ENCODE assay signal across 15 cellular contexts in the genomic region with DNA sequence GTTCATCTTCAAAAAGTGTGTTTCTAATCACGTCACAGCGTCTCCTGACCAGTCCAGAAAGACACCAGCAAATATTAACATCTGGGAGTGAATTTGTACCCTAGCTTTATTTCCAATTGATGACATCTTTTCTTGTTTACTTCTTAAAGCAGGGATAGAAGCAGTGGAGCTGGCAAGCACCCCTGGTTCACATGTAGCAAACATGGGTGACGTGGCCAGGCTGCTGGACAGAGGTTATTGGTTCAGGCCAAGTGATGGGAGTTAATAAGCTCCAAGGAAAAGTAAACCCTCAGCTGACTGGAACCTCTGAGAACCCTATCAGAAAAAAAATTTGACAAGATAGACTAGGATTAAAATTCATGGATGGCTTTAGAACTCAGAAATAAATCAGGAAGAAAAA.
DNase-seq lines count a peak whose midpoint lies in the region; ATAC-seq and TF ChIP-seq lines count a peak whose summit lies in the region.
"Had no signal": no experiment of that assay in that cellular context is flagged by ENCODE, and none has a peak within 500 bp of the region (broad histone marks: within the 10 kb centered on the region; RNA-seq: fewer than 3 reads in every experiment).

No MANE protein-coding gene starts in this region.

- ATAC-seq in heart right ventricle: peak in 6 of 8 donors; percentile 24 to 65 (median 54)
- ATAC-seq: CD8-positive, alpha-beta T cell had no signal

- intact Hi-C loops in adrenal gland (cut with DNase I): no loop called here
- intact Hi-C loops in heart right ventricle (cut with DNase I): loop anchor here in 1 of 10 donors (5.0 kb wide), 1 partner anchor 37 kb away; no protein-coding TSS in a partner anchor
- intact Hi-C loops in posterior vena cava (cut with DNase I): no loop called here
- intact Hi-C loops in uterus (cut with DNase I; ENCODE audit: low total_unique reads): no loop called here

- 73 to 86% (median 84%) methylated on average over 3 of the region's 3 CpGs for WGBS in adrenal gland, 4 donors
- 77 to 83% methylated on average over 3 of the region's 3 CpGs for WGBS in heart right ventricle, 2 donors

- H3K27ac ChIP-seq in adrenal gland (peak overlapping the region in 2 of 5 donors; percentile 4 to 49), heart right ventricle (peak overlapping the region in 7 of 10 donors; percentile 15 to 60 (median 28)), uterus (peak overlapping the region in 1 of 2 donors; percentile 52)
- H3K27ac ChIP-seq: KMS-11, PC-9 had no signal

- CTCF ChIA-PET in GM10248 (lab: Yijun Ruan, JAX): no interaction called here

- H3K27me3 ChIP-seq in adrenal gland (no peaks in the 10 kb centered on the region), heart right ventricle (no peaks in the 10 kb centered on the region), uterus (no peaks in the 10 kb centered on the region)

- no peak for TF ChIP-seq CTCF in adrenal gland (IDR thresholded peaks at IDR 0.05)
- TF ChIP-seq CTCF in heart right ventricle (IDR thresholded peaks at IDR 0.05): no peak
- no peak for TF ChIP-seq CTCF in uterus (IDR thresholded peaks at IDR 0.05)
- no peak for TF ChIP-seq CTCF in GM10266 (IDR thresholded peaks at IDR 0.05; ENCODE audit: control insufficient read depth, insufficient read depth, low read depth, missing control alignments)
- no peak for TF ChIP-seq CTCF in GM10248 (IDR thresholded peaks at IDR 0.05; ENCODE audit: control extremely low read depth, extremely low read depth, low read depth, missing control alignments)

- POLR2A ChIA-PET in GM10248 (lab: Yijun Ruan, JAX): no interaction called here

- peak in 4 of 7 donors; percentile 23 to 68 (median 35) for DNase-seq in adrenal gland
- DNase-seq in heart right ventricle: peak in 1 of 2 donors; percentile 36
- DNase-seq in posterior vena cava (ENCODE audit: low spot score): peak; percentile 86
- peak; percentile 48 to 65 for DNase-seq in uterus
- no peak for DNase-seq in GM10266 (ENCODE audit: extremely low spot score)
- DNase-seq in dedifferentiated amniotic fluid mesenchymal stem cell (ENCODE audit: extremely low spot score): no peak
- no peak for DNase-seq in GM10248 (ENCODE audit: extremely low spot score)
- DNase-seq: CD8-positive, alpha-beta T cell; DMS79 treated with DMSO at 0.1 percent for 48 hours; H7; NCI-H1092; NCI-H1694; NCI-H446; PC-9 had no signal

- peaks cover 15 to 16% of the 10 kb centered on the region in 2 donors for H3K4me1 ChIP-seq in adrenal gland (replicated peaks in 1 of 2)
- peaks cover 5 to 31% (median 12%) of the 10 kb centered on the region in 9 donors for H3K4me1 ChIP-seq in heart right ventricle
- peaks cover 0 to 6% of the 10 kb centered on the region in 2 donors for H3K4me1 ChIP-seq in uterus

- no peak for TF ChIP-seq POLR2A in adrenal gland (IDR thresholded peaks at IDR 0.05)
- TF ChIP-seq POLR2A in uterus (IDR thresholded peaks at IDR 0.05): no peak

- no peaks in the 10 kb centered on the region for H3K9me3 ChIP-seq in adrenal gland (replicated peaks in 1 of 3)
- no peaks in the 10 kb centered on the region for H3K9me3 ChIP-seq in heart right ventricle
- no peaks in the 10 kb centered on the region for H3K9me3 ChIP-seq in uterus

- H3K4me3 ChIP-seq in adrenal gland: no peak overlapping the region
- H3K4me3 ChIP-seq in heart right ventricle: no peak overlapping the region
- H3K4me3 ChIP-seq in uterus: no peak overlapping the region
- H3K4me3 ChIP-seq: PC-9 had no signal

- H3K36me3 ChIP-seq in adrenal gland (replicated peaks in 1 of 2) (no peaks in the 10 kb centered on the region), heart right ventricle (no peaks in the 10 kb centered on the region), uterus (no peaks in the 10 kb centered on the region)

Comparison
In these comparisons a context has a peak if more than half of its experiments do, and no peak if none do; other contexts are left out.
1. DNase-seq: peak in adrenal gland (4 of 7), posterior vena cava (single experiment) and uterus (2 of 2); none in GM10266 (single experiment), dedifferentiated amniotic fluid mesenchymal stem cell (single experiment) and GM10248 (single experiment).